8 cellular contexts compared by ENCODE assay signal in the genomic region with DNA sequence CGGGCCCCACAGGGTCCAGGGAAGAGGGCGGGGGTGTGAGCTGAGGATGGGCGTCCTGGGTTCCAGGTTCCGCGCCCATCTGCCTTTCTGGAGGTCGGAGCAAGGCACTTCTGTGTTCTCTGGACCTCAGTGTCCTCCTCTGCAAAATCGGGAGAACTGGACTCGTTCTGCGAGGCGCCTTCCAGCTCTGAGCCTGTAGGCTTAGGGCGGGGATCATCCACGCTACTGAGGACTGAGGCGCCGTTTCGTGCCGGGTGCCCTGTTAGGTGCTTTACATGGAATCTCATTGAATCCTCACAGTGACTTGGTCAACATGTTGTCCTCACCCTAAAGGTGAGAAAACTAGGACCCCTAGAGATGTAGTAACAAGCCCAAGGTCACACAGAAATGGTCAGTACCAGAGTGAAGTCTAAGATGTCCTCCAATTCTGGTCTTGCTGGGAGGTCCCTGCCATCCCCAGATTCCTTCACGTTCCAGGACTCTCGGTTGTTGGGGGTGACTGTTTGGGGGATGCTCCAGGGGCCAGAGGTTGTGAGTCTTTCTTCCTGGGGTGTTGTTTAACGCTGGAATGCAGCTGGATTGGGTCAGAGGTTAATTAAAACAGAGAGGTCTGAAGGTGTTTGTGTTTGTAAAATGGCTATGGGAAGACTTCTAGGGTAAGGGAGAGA. TPM values are rescaled to one million over a fixed set of nuclear protein-coding genes. Genes with fewer than 3 reads are reported as not detected.
A peak's percentile ranks its signal among the peaks of the same experiment; 100 is the strongest.
DNase-seq lines count a peak whose midpoint lies in the region; ATAC-seq and TF ChIP-seq lines count a peak whose summit lies in the region.

No MANE protein-coding gene starts in this region.

- peak overlapping the region; percentile 91 to 94 for H3K4me3 ChIP-seq in ascending aorta
- H3K4me3 ChIP-seq in skin epidermis: peak overlapping the region; percentile 36 to 60 (median 46)

- H3K4me1 ChIP-seq in ascending aorta: no peaks in the 10 kb centered on the region

- no peaks in the 10 kb centered on the region for H3K27me3 ChIP-seq in ascending aorta

- intact Hi-C loops in ascending aorta (cut with DNase I): loop anchor here (10.0 kb wide), 1 partner anchor 1431 kb away; the partner anchor contains the start of gene USP24

- H3K9me3 ChIP-seq in ascending aorta: no peaks in the 10 kb centered on the region

- TF ChIP-seq CTCF in ascending aorta (IDR thresholded peaks at IDR 0.05): no peak

- peak; percentile 19 for ATAC-seq in HG02885 (IDR thresholded peaks at IDR 0.05; ENCODE audit: poor library complexity, unreplicated experiment)
- ATAC-seq in HG02588 (IDR thresholded peaks at IDR 0.05; ENCODE audit: unreplicated experiment): no peak
- no peak for ATAC-seq in GM21423 (IDR thresholded peaks at IDR 0.05; ENCODE audit: unreplicated experiment)

- DNase-seq in C1 segment of cervical spinal cord (lab: John Stamatoyannopoulos, UW) (peak in 8 of 14 donors; percentile 25 to 76 (median 34)), ascending aorta (ENCODE audit: low spot score in 2 of 2) (no peak), iPS-NIHi11 (ENCODE audit: low spot score) (peak; percentile 18), NCI-H1048 (lab: John Stamatoyannopoulos, UW) (no peak)

- H3K27ac ChIP-seq in ascending aorta: peak overlapping the region; percentile 10 to 65
- peak overlapping the region in 5 of 21 experiments; percentile 28 to 71 (median 63) for H3K27ac ChIP-seq in skin epidermis

- no peaks in the 10 kb centered on the region for H3K36me3 ChIP-seq in ascending aorta

RNA-seq across cellular contexts. Expression of gene PRKAA2, which starts 0.7 kb away (rescaled TPM):
- 1.4 TPM for total RNA-seq in ascending aorta

Comparison
In these comparisons a context has a peak if more than half of its experiments do, and no peak if none do; other contexts are left out.
1. DNase-seq: peak in C1 segment of cervical spinal cord (8 of 14) and iPS-NIHi11 (single experiment); none in ascending aorta (0 of 2) and NCI-H1048 (single experiment).